ENCODE assay signal across 35 cellular contexts in the genomic region with DNA sequence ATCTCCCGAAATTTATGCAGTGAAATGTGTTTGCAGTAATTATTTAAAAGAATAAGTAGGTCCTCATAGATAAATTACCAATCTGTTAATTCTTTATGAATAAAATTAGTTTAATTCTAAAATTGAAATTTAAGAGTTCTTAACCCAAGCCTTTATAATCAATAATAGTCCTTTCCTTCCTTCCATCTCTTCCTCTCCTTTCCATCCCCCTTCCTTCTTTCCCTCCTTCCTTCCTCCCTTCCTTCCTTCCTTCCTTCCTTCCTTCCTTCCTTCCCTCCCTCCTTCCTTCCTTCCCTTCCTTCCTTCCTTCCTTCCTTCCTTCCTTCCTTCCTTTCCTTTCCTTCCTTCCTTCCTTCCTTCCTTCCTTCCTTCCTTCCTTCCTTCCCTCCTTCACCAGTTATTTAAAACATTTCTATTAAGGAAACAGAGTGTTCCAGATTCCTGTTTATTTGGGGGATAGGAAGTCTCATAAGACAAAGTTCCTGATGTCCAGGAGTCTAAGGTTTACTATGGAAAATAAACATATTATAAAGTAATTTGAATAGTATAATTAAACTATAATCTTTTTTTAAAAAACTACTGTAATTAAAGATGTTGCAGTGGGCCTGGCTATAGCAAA.
"Had no signal": no experiment of that assay in that cellular context is flagged by ENCODE, and none has a peak within 500 bp of the region (broad histone marks: within the 10 kb centered on the region; RNA-seq: fewer than 3 reads in every experiment).

No MANE protein-coding gene starts in this region.

- DNase-seq: Karpas-422, Kasumi-1, MG63, MM.1S, MV-4-11, NCI-H1048, NCI-H1092, NCI-H1092 treated with DMSO at 0.1 percent for 48 hours, NCI-H1105, NCI-H1105 treated with DMSO at 0.1 percent for 48 hours, NCI-H1417, NCI-H1417 treated with DMSO at 0.1 percent for 48 hours, NCI-H1436, NCI-H1436 treated with DMSO at 0.1 percent for 48 hours, NCI-H146, NCI-H1694, NCI-H1694 treated with DMSO at 0.1 percent for 48 hours, NCI-H187, NCI-H187 treated with DMSO at 0.1 percent for 48 hours, NCI-H1930, NCI-H2029, NCI-H2029 treated with DMSO at 0.1 percent for 48 hours, NCI-H2081, NCI-H2081 treated with DMSO at 0.1 percent for 48 hours, NCI-H2107, NCI-H2171, NCI-H2171 treated with DMSO at 0.1 percent for 48 hours, NCI-H2227 treated with DMSO at 0.1 percent for 48 hours, NCI-H226, NCI-H345, NCI-H446, NCI-H446 treated with DMSO at 0.1 percent for 48 hours, NCI-H510A, NCI-H510A treated with DMSO at 0.1 percent for 48 hours, NCI-H524 had no signal

- H3K36me3 ChIP-seq: MG63 had no signal

- H3K27me3 ChIP-seq: MG63 had no signal

- H3K4me3 ChIP-seq: MG63 had no signal

- H3K9me3 ChIP-seq: MG63 had no signal
